Comparison of ENCODE assay signal across 1 cellular context in the genomic region with DNA sequence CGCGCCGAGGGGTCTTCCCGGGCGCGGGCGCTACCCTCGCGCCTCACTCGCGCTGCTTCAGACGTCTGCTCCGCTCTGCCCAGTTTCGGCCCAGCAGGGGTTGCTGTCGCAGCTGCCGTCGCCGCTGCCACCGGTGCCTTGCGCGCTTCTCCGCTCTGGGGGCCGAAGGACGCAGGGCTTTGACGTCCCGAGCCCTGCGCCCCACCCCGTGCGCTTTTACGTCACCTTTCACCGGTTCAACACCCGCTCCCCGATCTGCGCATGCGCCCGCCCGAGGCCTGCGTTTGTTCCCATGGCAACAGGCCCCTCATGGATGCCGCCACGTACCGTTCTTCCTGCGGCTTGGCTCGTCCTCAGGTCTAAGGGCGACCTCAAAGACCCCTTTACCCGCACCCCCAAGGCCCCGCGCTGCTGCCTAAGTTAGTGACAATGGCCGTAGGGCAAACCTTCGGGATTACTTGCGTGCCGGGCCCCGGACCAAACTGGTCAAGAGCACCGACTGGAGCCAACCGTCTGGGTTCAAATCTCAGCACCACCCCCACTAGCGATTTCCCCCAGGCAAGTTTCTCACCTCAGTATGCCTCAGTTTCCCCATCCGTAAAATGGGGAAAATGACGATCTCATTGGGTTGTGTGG.
TF ChIP-seq lines count a peak whose summit lies in the region.

No MANE protein-coding gene starts in this region.

TF ChIP-seq in GM12878, 131 proteins besides CTCF, POLR2A, EP300 and RAD21 (continued from another document and continues in another):
- TF ChIP-seq, protein P1, sequence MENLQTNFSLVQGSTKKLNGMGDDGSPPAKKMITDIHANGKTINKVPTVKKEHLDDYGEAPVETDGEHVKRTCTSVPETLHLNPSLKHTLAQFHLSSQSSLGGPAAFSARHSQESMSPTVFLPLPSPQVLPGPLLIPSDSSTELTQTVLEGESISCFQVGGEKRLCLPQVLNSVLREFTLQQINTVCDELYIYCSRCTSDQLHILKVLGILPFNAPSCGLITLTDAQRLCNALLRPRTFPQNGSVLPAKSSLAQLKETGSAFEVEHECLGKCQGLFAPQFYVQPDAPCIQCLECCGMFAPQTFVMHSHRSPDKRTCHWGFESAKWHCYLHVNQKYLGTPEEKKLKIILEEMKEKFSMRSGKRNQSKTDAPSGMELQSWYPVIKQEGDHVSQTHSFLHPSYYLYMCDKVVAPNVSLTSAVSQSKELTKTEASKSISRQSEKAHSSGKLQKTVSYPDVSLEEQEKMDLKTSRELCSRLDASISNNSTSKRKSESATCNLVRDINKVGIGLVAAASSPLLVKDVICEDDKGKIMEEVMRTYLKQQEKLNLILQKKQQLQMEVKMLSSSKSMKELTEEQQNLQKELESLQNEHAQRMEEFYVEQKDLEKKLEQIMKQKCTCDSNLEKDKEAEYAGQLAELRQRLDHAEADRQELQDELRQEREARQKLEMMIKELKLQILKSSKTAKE (IDR thresholded peaks at IDR 0.05; ENCODE audit: low read depth, poor library complexity, severe bottlenecking), result no peak
- peak; percentile 77; the same call in 1 of the 2 replicates for TF ChIP-seq LARP7 (IDR thresholded peaks at IDR 0.05)
- TF ChIP-seq SREBF1 (IDR thresholded peaks at IDR 0.05; ENCODE audit: low read length), result no peak
- no peak for TF ChIP-seq ZNF622 (IDR thresholded peaks at IDR 0.05)
- no peak for TF ChIP-seq SUZ12 (IDR thresholded peaks at IDR 0.05; ENCODE audit: unreplicated experiment)
- no peak for TF ChIP-seq BHLHE40 (IDR thresholded peaks at IDR 0.05; ENCODE audit: borderline replicate concordance in 1 of 2, low read depth in 2 of 2, low read length in 1 of 2)
- TF ChIP-seq ZZZ3 (IDR thresholded peaks at IDR 0.05; ENCODE audit: control insufficient read depth, insufficient read length, low read depth), result no peak
- TF ChIP-seq JUND (IDR thresholded peaks at IDR 0.05; ENCODE audit: low read depth, low read length), result no peak
- TF ChIP-seq, protein P2, sequence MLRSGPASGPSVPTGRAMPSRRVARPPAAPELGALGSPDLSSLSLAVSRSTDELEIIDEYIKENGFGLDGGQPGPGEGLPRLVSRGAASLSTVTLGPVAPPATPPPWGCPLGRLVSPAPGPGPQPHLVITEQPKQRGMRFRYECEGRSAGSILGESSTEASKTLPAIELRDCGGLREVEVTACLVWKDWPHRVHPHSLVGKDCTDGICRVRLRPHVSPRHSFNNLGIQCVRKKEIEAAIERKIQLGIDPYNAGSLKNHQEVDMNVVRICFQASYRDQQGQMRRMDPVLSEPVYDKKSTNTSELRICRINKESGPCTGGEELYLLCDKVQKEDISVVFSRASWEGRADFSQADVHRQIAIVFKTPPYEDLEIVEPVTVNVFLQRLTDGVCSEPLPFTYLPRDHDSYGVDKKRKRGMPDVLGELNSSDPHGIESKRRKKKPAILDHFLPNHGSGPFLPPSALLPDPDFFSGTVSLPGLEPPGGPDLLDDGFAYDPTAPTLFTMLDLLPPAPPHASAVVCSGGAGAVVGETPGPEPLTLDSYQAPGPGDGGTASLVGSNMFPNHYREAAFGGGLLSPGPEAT (IDR thresholded peaks at IDR 0.05; ENCODE audit: low read depth), result peak; percentile 71; the same call in 1 of the 2 replicates
- TF ChIP-seq ESRRA (IDR thresholded peaks at IDR 0.05; ENCODE audit: low read length), result no peak
- 0 out of 2 replicates have a peak, but pooled peaks have one; percentile 45 for TF ChIP-seq BACH1 (IDR thresholded peaks at IDR 0.05; ENCODE audit: borderline replicate concordance)
- no peak for TF ChIP-seq RCOR1 (conservative IDR thresholded peaks at IDR 0.05; ENCODE audit: low read depth, low read length)
- no peak for TF ChIP-seq PAX5 (IDR thresholded peaks at IDR 0.05; ENCODE audit: borderline replicate concordance, low read depth, low read length)
- no peak for TF ChIP-seq TARDBP (IDR thresholded peaks at IDR 0.05; ENCODE audit: borderline replicate concordance)
- TF ChIP-seq YBX1 (IDR thresholded peaks at IDR 0.05), result no peak
- TF ChIP-seq, protein P3, sequence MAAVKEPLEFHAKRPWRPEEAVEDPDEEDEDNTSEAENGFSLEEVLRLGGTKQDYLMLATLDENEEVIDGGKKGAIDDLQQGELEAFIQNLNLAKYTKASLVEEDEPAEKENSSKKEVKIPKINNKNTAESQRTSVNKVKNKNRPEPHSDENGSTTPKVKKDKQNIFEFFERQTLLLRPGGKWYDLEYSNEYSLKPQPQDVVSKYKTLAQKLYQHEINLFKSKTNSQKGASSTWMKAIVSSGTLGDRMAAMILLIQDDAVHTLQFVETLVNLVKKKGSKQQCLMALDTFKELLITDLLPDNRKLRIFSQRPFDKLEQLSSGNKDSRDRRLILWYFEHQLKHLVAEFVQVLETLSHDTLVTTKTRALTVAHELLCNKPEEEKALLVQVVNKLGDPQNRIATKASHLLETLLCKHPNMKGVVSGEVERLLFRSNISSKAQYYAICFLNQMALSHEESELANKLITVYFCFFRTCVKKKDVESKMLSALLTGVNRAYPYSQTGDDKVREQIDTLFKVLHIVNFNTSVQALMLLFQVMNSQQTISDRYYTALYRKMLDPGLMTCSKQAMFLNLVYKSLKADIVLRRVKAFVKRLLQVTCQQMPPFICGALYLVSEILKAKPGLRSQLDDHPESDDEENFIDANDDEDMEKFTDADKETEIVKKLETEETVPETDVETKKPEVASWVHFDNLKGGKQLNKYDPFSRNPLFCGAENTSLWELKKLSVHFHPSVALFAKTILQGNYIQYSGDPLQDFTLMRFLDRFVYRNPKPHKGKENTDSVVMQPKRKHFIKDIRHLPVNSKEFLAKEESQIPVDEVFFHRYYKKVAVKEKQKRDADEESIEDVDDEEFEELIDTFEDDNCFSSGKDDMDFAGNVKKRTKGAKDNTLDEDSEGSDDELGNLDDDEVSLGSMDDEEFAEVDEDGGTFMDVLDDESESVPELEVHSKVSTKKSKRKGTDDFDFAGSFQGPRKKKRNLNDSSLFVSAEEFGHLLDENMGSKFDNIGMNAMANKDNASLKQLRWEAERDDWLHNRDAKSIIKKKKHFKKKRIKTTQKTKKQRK (IDR thresholded peaks at IDR 0.05; ENCODE audit: low read depth, low read length), result no peak
- no peak for TF ChIP-seq NFYA (IDR thresholded peaks at IDR 0.05; ENCODE audit: borderline replicate concordance, low read depth, low read length)
- no peak for TF ChIP-seq NR2C2 (IDR thresholded peaks at IDR 0.05; ENCODE audit: borderline replicate concordance, control insufficient read depth, insufficient read length, low read depth)
- TF ChIP-seq STAT3 (IDR thresholded peaks at IDR 0.05; ENCODE audit: low read depth, low read length), result no peak
- no peak for TF ChIP-seq ZNF384 (IDR thresholded peaks at IDR 0.05; ENCODE audit: borderline replicate concordance, low read depth, low read length)
- TF ChIP-seq KLF5 (IDR thresholded peaks at IDR 0.05; ENCODE audit: partially characterized antibody), result no peak
- TF ChIP-seq NFIC (IDR thresholded peaks at IDR 0.05; ENCODE audit: low read depth, low read length), result no peak
- TF ChIP-seq CREM (IDR thresholded peaks at IDR 0.05; ENCODE audit: low read depth), result peak; percentile 98
- TF ChIP-seq, protein P4, sequence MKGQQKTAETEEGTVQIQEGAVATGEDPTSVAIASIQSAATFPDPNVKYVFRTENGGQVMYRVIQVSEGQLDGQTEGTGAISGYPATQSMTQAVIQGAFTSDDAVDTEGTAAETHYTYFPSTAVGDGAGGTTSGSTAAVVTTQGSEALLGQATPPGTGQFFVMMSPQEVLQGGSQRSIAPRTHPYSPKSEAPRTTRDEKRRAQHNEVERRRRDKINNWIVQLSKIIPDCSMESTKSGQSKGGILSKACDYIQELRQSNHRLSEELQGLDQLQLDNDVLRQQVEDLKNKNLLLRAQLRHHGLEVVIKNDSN (IDR thresholded peaks at IDR 0.05; ENCODE audit: borderline replicate concordance, extremely low read length, insufficient read depth, low read depth, low read length), result peak; percentile 22
- peak; percentile 98 for TF ChIP-seq CREB1 (IDR thresholded peaks at IDR 0.05; ENCODE audit: low read depth)
- no peak for TF ChIP-seq BCL11A (IDR thresholded peaks at IDR 0.05; ENCODE audit: low read depth, low read length)
- no peak for TF ChIP-seq CBX5 (IDR thresholded peaks at IDR 0.05; ENCODE audit: low read depth)
- TF ChIP-seq FOS (IDR thresholded peaks at IDR 0.05; ENCODE audit: borderline replicate concordance, extremely low read depth, insufficient read length), result no peak
- TF ChIP-seq, protein P5, sequence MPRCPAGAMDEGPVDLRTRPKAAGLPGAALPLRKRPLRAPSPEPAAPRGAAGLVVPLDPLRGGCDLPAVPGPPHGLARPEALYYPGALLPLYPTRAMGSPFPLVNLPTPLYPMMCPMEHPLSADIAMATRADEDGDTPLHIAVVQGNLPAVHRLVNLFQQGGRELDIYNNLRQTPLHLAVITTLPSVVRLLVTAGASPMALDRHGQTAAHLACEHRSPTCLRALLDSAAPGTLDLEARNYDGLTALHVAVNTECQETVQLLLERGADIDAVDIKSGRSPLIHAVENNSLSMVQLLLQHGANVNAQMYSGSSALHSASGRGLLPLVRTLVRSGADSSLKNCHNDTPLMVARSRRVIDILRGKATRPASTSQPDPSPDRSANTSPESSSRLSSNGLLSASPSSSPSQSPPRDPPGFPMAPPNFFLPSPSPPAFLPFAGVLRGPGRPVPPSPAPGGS (IDR thresholded peaks at IDR 0.05; ENCODE audit: borderline replicate concordance, insufficient read depth, low read depth, low read length, poor library complexity, severe bottlenecking), result no peak
- TF ChIP-seq, protein P6, sequence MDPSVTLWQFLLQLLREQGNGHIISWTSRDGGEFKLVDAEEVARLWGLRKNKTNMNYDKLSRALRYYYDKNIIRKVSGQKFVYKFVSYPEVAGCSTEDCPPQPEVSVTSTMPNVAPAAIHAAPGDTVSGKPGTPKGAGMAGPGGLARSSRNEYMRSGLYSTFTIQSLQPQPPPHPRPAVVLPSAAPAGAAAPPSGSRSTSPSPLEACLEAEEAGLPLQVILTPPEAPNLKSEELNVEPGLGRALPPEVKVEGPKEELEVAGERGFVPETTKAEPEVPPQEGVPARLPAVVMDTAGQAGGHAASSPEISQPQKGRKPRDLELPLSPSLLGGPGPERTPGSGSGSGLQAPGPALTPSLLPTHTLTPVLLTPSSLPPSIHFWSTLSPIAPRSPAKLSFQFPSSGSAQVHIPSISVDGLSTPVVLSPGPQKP (IDR thresholded peaks at IDR 0.05; ENCODE audit: low read depth, low read length), result no peak
- TF ChIP-seq ATF7 (IDR thresholded peaks at IDR 0.05; ENCODE audit: low read depth), result peak; percentile 72
- no peak for TF ChIP-seq TCF7 (IDR thresholded peaks at IDR 0.05; ENCODE audit: borderline replicate concordance)
- TF ChIP-seq RBBP5 (conservative IDR thresholded peaks at IDR 0.05), result no peak
- TF ChIP-seq PML (IDR thresholded peaks at IDR 0.05; ENCODE audit: low read length), result no peak
- no peak for TF ChIP-seq TCF12 (IDR thresholded peaks at IDR 0.05; ENCODE audit: low read depth, low read length)
- TF ChIP-seq, protein P7, sequence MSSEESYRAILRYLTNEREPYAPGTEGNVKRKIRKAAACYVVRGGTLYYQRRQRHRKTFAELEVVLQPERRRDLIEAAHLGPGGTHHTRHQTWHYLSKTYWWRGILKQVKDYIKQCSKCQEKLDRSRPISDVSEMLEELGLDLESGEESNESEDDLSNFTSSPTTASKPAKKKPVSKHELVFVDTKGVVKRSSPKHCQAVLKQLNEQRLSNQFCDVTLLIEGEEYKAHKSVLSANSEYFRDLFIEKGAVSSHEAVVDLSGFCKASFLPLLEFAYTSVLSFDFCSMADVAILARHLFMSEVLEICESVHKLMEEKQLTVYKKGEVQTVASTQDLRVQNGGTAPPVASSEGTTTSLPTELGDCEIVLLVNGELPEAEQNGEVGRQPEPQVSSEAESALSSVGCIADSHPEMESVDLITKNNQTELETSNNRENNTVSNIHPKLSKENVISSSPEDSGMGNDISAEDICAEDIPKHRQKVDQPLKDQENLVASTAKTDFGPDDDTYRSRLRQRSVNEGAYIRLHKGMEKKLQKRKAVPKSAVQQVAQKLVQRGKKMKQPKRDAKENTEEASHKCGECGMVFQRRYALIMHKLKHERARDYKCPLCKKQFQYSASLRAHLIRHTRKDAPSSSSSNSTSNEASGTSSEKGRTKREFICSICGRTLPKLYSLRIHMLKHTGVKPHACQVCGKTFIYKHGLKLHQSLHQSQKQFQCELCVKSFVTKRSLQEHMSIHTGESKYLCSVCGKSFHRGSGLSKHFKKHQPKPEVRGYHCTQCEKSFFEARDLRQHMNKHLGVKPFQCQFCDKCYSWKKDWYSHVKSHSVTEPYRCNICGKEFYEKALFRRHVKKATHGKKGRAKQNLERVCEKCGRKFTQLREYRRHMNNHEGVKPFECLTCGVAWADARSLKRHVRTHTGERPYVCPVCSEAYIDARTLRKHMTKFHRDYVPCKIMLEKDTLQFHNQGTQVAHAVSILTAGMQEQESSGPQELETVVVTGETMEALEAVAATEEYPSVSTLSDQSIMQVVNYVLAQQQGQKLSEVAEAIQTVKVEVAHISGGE (CRISPR knock-in tag; IDR thresholded peaks at IDR 0.05), result no peak
- TF ChIP-seq, protein P8, sequence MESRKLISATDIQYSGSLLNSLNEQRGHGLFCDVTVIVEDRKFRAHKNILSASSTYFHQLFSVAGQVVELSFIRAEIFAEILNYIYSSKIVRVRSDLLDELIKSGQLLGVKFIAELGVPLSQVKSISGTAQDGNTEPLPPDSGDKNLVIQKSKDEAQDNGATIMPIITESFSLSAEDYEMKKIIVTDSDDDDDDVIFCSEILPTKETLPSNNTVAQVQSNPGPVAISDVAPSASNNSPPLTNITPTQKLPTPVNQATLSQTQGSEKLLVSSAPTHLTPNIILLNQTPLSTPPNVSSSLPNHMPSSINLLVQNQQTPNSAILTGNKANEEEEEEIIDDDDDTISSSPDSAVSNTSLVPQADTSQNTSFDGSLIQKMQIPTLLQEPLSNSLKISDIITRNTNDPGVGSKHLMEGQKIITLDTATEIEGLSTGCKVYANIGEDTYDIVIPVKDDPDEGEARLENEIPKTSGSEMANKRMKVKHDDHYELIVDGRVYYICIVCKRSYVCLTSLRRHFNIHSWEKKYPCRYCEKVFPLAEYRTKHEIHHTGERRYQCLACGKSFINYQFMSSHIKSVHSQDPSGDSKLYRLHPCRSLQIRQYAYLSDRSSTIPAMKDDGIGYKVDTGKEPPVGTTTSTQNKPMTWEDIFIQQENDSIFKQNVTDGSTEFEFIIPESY (IDR thresholded peaks at IDR 0.05), result no peak
- TF ChIP-seq, protein P9, sequence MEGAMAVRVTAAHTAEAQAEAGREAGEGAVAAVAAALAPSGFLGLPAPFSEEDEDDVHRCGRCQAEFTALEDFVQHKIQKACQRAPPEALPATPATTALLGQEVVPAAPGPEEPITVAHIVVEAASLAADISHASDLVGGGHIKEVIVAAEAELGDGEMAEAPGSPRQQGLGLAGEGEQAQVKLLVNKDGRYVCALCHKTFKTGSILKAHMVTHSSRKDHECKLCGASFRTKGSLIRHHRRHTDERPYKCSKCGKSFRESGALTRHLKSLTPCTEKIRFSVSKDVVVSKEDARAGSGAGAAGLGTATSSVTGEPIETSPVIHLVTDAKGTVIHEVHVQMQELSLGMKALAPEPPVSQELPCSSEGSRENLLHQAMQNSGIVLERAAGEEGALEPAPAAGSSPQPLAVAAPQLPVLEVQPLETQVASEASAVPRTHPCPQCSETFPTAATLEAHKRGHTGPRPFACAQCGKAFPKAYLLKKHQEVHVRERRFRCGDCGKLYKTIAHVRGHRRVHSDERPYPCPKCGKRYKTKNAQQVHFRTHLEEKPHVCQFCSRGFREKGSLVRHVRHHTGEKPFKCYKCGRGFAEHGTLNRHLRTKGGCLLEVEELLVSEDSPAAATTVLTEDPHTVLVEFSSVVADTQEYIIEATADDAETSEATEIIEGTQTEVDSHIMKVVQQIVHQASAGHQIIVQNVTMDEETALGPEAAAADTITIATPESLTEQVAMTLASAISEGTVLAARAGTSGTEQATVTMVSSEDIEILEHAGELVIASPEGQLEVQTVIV (IDR thresholded peaks at IDR 0.05; ENCODE audit: borderline replicate concordance, partially characterized antibody), result no peak
- peak; percentile 49 for TF ChIP-seq HCFC1 (IDR thresholded peaks at IDR 0.05; ENCODE audit: low read length)
